1 cellular context compared by ENCODE assay signal in genomic region chr9:111610149-111610548, GRCh38.
TF ChIP-seq lines count a peak whose summit lies in the region.

No MANE protein-coding gene starts in this region.

TF ChIP-seq in liver, 16 proteins besides CTCF, POLR2A, EP300 and RAD21 (continued from another document):
- TF ChIP-seq, protein P1, sequence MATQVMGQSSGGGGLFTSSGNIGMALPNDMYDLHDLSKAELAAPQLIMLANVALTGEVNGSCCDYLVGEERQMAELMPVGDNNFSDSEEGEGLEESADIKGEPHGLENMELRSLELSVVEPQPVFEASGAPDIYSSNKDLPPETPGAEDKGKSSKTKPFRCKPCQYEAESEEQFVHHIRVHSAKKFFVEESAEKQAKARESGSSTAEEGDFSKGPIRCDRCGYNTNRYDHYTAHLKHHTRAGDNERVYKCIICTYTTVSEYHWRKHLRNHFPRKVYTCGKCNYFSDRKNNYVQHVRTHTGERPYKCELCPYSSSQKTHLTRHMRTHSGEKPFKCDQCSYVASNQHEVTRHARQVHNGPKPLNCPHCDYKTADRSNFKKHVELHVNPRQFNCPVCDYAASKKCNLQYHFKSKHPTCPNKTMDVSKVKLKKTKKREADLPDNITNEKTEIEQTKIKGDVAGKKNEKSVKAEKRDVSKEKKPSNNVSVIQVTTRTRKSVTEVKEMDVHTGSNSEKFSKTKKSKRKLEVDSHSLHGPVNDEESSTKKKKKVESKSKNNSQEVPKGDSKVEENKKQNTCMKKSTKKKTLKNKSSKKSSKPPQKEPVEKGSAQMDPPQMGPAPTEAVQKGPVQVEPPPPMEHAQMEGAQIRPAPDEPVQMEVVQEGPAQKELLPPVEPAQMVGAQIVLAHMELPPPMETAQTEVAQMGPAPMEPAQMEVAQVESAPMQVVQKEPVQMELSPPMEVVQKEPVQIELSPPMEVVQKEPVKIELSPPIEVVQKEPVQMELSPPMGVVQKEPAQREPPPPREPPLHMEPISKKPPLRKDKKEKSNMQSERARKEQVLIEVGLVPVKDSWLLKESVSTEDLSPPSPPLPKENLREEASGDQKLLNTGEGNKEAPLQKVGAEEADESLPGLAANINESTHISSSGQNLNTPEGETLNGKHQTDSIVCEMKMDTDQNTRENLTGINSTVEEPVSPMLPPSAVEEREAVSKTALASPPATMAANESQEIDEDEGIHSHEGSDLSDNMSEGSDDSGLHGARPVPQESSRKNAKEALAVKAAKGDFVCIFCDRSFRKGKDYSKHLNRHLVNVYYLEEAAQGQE (IDR thresholded peaks at IDR 0.05) = peak; percentile 15
- TF ChIP-seq SP1 (IDR thresholded peaks at IDR 0.05) (no peak), HNF4A (conservative IDR thresholded peaks at IDR 0.05) (peak; percentile 19 to 49), EGR1 (IDR thresholded peaks at IDR 0.05; ENCODE audit: low read depth in 2 of 2) (no peak), ZBTB33 (IDR thresholded peaks at IDR 0.05) (no peak), ATF3 (IDR thresholded peaks at IDR 0.05) (no peak), RXRA (IDR thresholded peaks at IDR 0.05) (peak in 1 of 2 donors; percentile 28), GABPA (IDR thresholded peaks at IDR 0.05 in 1 of 2, conservative IDR thresholded peaks at IDR 0.05 in 1 of 2) (no peak), HNF4G (IDR thresholded peaks at IDR 0.05) (no peak), YY1 (IDR thresholded peaks at IDR 0.05) (peak; percentile 55), TAF1 (conservative IDR thresholded peaks at IDR 0.05) (no peak)
